16 cellular contexts compared by ENCODE assay signal in genomic region chr20:57287901-57288300, GRCh38. TPM values are rescaled to one million over a fixed set of nuclear protein-coding genes. Genes with fewer than 3 reads are reported as not detected.
"Had no signal": no experiment of that assay in that cellular context is flagged by ENCODE, and none has a peak within 500 bp of the region (broad histone marks: within the 10 kb centered on the region; RNA-seq: fewer than 3 reads in every experiment).

No MANE protein-coding gene starts in this region.

- H3K4me3 ChIP-seq: esophagus squamous epithelium, upper lobe of left lung had no signal

- ATAC-seq: activated CD8-positive, alpha-beta T cell treated with anti-CD3 and anti-CD28 coated beads, Interleukin-2, amount 10 ng/mL, durations not matched to agents 7 days and 5 days; stimulated activated memory B cell treated with anti-CD40 and anti-IgM and Interleukin-4, amounts not matched to agents 10 μg/mL and 1 μg/mL and 100 μg/mL, for 72 hours had no signal

- H3K9ac ChIP-seq: parathyroid adenoma had no signal

- H3K9me3 Mint-ChIP-seq: stimulated activated memory B cell treated with anti-CD40 and anti-IgM and Interleukin-4, amounts not matched to agents 10 μg/mL and 1 μg/mL and 100 μg/mL, for 72 hours; T-helper 1 cell treated with Interleukin-12 subunit alpha and Interleukin-12 subunit beta and Interleukin-4 antibody, amounts not matched to agents 30 μg/mL and 1 μg/mL, for 36 hours had no signal

- H3K4me1 Mint-ChIP-seq: stimulated activated memory B cell treated with anti-CD40 and anti-IgM and Interleukin-4, amounts not matched to agents 10 μg/mL and 1 μg/mL and 100 μg/mL, for 72 hours had no signal

- H2AFZ ChIP-seq: parathyroid adenoma had no signal

- DNase-seq: activated CD4-positive, alpha-beta T cell treated with anti-CD3 and anti-CD28 coated beads for 48 hours; activated CD8-positive, alpha-beta T cell treated with anti-CD3 and anti-CD28 coated beads, Interleukin-2, amount 10 ng/mL, durations not matched to agents 7 days and 5 days; activated naive CD4-positive, alpha-beta T cell treated with anti-CD3 and anti-CD28 coated beads, Interleukin-2, amount 50 U/mL, for 16 hours; amniotic stem cell; brain microvascular endothelial cell; esophagus squamous epithelium; mesendoderm; upper lobe of left lung had no signal

- H3K27me3 ChIP-seq: upper lobe of left lung had no signal

- H3K36me3 ChIP-seq: brain microvascular endothelial cell, esophagus squamous epithelium, upper lobe of left lung had no signal

- H3K4me3 Mint-ChIP-seq: activated CD8-positive, alpha-beta T cell treated with anti-CD3 and anti-CD28 coated beads, Interleukin-2, amount 10 ng/mL, durations not matched to agents 7 days and 5 days; stimulated activated memory B cell treated with anti-CD40 and anti-IgM and Interleukin-4, amounts not matched to agents 10 μg/mL and 1 μg/mL and 100 μg/mL, for 72 hours; T-helper 1 cell treated with Interleukin-12 subunit alpha and Interleukin-12 subunit beta and Interleukin-4 antibody, amounts not matched to agents 30 μg/mL and 1 μg/mL, for 36 hours had no signal

- H3K36me3 Mint-ChIP-seq: stimulated activated memory B cell treated with anti-CD40 and anti-IgM and Interleukin-4, amounts not matched to agents 10 μg/mL and 1 μg/mL and 100 μg/mL, for 72 hours had no signal

- FAIRE-seq: islet of Langerhans had no signal

- H3K9me3 ChIP-seq: esophagus squamous epithelium, upper lobe of left lung had no signal

- H3K27ac Mint-ChIP-seq: activated CD8-positive, alpha-beta T cell treated with anti-CD3 and anti-CD28 coated beads, Interleukin-2, amount 10 ng/mL, durations not matched to agents 7 days and 5 days; stimulated activated memory B cell treated with anti-CD40 and anti-IgM and Interleukin-4, amounts not matched to agents 10 μg/mL and 1 μg/mL and 100 μg/mL, for 72 hours; T-helper 1 cell treated with Interleukin-12 subunit alpha and Interleukin-12 subunit beta and Interleukin-4 antibody, amounts not matched to agents 30 μg/mL and 1 μg/mL, for 36 hours had no signal

- H3K4me1 ChIP-seq: parathyroid adenoma had no signal

- H3K79me2 ChIP-seq: parathyroid adenoma had no signal

- H3K27ac ChIP-seq: brain microvascular endothelial cell, parathyroid adenoma, upper lobe of left lung had no signal

RNA-seq across cellular contexts. Expression of gene BMP7, which starts 21.5 kb away (rescaled TPM):
- total RNA-seq: activated CD8-positive, alpha-beta T cell treated with anti-CD3 and anti-CD28 coated beads, Interleukin-2, amount 10 ng/mL, durations not matched to agents 7 days and 5 days; dermis microvascular lymphatic vessel endothelial cell; liver had no signal
- polyA plus RNA-seq: liver had no signal

RNA-seq across cellular contexts. Expression of gene SPO11, which starts 41.7 kb away (rescaled TPM):
- total RNA-seq: activated CD8-positive, alpha-beta T cell treated with anti-CD3 and anti-CD28 coated beads, Interleukin-2, amount 10 ng/mL, durations not matched to agents 7 days and 5 days; cerebellum; dermis microvascular lymphatic vessel endothelial cell; esophagus squamous epithelium; liver; upper lobe of left lung had no signal
- polyA plus RNA-seq: liver, neural cell had no signal
